Comparison of ENCODE assay signal across 30 cellular contexts in genomic region chr7:97337849-97338248, GRCh38.
"Had no signal": no experiment of that assay in that cellular context is flagged by ENCODE, and none has a peak within 500 bp of the region (broad histone marks: within the 10 kb centered on the region; RNA-seq: fewer than 3 reads in every experiment).

No MANE protein-coding gene starts in this region.

- H3K4me1 ChIP-seq: colonic mucosa had no signal

- H3K36me3 ChIP-seq: adrenal gland, cardiac muscle cell, colonic mucosa had no signal

- H3K9me3 ChIP-seq: adrenal gland, body of pancreas, colonic mucosa had no signal

- H3K4me3 Mint-ChIP-seq: activated CD4-positive, alpha-beta memory T cell treated with anti-CD3 and anti-CD28 coated beads for 36 hours; activated CD4-positive, alpha-beta T cell treated with anti-CD3 and anti-CD28 coated beads for 36 hours; activated CD4-positive, alpha-beta T cell treated with anti-CD3 and anti-CD28 coated beads, Interleukin-2, amount 10 ng/mL, durations not matched to agents 24 days and 14 days; activated CD8-positive, alpha-beta memory T cell treated with anti-CD3 and anti-CD28 coated beads, Interleukin-2, amount 10 ng/mL, durations not matched to agents 7 days and 5 days; activated CD8-positive, alpha-beta T cell treated with anti-CD3 and anti-CD28 coated beads, Interleukin-2, amount 10 ng/mL, durations not matched to agents 7 days and 5 days; activated naive CD4-positive, alpha-beta T cell treated with anti-CD3 and anti-CD28 coated beads for 36 hours; activated naive CD4-positive, alpha-beta T cell treated with anti-CD3 and anti-CD28 coated beads, Interleukin-2, amount 50 U/mL, for 24 hours; activated naive CD8-positive, alpha-beta T cell treated with anti-CD3 and anti-CD28 coated beads for 36 hours; activated naive CD8-positive, alpha-beta T cell treated with anti-CD3 and anti-CD28 coated beads, Interleukin-2, amount 50 U/mL, for 24 hours; activated T-helper 1 cell treated with anti-CD3 and anti-CD28 coated beads, Interleukin-12 subunit alpha, Interleukin-12 subunit beta, Interleukin-2, Interleukin-4 antibody, amounts not matched to agents 30 ng/mL and 10 ng/mL and 1 ng/mL, durations not matched to agents 14 hours and 24 hours and 36 hours had no signal

- H3K9me3 Mint-ChIP-seq: activated CD4-positive, alpha-beta T cell treated with anti-CD3 and anti-CD28 coated beads, Interleukin-2, amount 10 ng/mL, durations not matched to agents 24 days and 14 days; activated naive CD4-positive, alpha-beta T cell treated with anti-CD3 and anti-CD28 coated beads, Interleukin-2, amount 50 U/mL, for 24 hours; activated T-helper 2 cell treated with anti-CD3 and anti-CD28 coated beads, Interferon-gamma antibody, Interleukin-2, Interleukin-4, amounts not matched to agents 10 μg/mL and 5 μg/mL and 100 μg/mL, durations not matched to agents 14 hours and 24 hours and 36 hours had no signal

- H3K4me3 ChIP-seq: adrenal gland, body of pancreas, cardiac muscle cell, colonic mucosa had no signal

- H3K27ac Mint-ChIP-seq: activated CD4-positive, alpha-beta memory T cell treated with anti-CD3 and anti-CD28 coated beads for 36 hours; activated CD4-positive, alpha-beta T cell treated with anti-CD3 and anti-CD28 coated beads for 36 hours; activated CD4-positive, alpha-beta T cell treated with anti-CD3 and anti-CD28 coated beads, Interleukin-2, amount 10 ng/mL, durations not matched to agents 24 days and 14 days; activated CD8-positive, alpha-beta memory T cell treated with anti-CD3 and anti-CD28 coated beads, Interleukin-2, amount 10 ng/mL, durations not matched to agents 7 days and 5 days; activated CD8-positive, alpha-beta T cell treated with anti-CD3 and anti-CD28 coated beads, Interleukin-2, amount 10 ng/mL, durations not matched to agents 7 days and 5 days; activated naive CD4-positive, alpha-beta T cell treated with anti-CD3 and anti-CD28 coated beads for 36 hours; activated naive CD4-positive, alpha-beta T cell treated with anti-CD3 and anti-CD28 coated beads, Interleukin-2, amount 50 U/mL, for 24 hours; activated naive CD8-positive, alpha-beta T cell treated with anti-CD3 and anti-CD28 coated beads for 36 hours; activated naive CD8-positive, alpha-beta T cell treated with anti-CD3 and anti-CD28 coated beads, Interleukin-2, amount 50 U/mL, for 24 hours; activated T-helper 1 cell treated with anti-CD3 and anti-CD28 coated beads, Interleukin-12 subunit alpha, Interleukin-12 subunit beta, Interleukin-2, Interleukin-4 antibody, amounts not matched to agents 30 ng/mL and 10 ng/mL and 1 ng/mL, durations not matched to agents 14 hours and 24 hours and 36 hours; activated T-helper 2 cell treated with anti-CD3 and anti-CD28 coated beads, Interferon-gamma antibody, Interleukin-2, Interleukin-4, amounts not matched to agents 10 μg/mL and 5 μg/mL and 100 μg/mL, durations not matched to agents 14 hours and 24 hours and 36 hours had no signal

- H3K27ac ChIP-seq: adrenal gland, body of pancreas, cardiac muscle cell, colonic mucosa had no signal

- H3K27me3 ChIP-seq: adrenal gland, body of pancreas, cardiac muscle cell, colonic mucosa had no signal

- H3K27me3 Mint-ChIP-seq: activated CD4-positive, alpha-beta memory T cell treated with anti-CD3 and anti-CD28 coated beads for 36 hours; activated CD4-positive, alpha-beta T cell treated with anti-CD3 and anti-CD28 coated beads for 36 hours; activated CD4-positive, alpha-beta T cell treated with anti-CD3 and anti-CD28 coated beads, Interleukin-2, amount 10 ng/mL, durations not matched to agents 24 days and 14 days; activated CD8-positive, alpha-beta memory T cell treated with anti-CD3 and anti-CD28 coated beads, Interleukin-2, amount 10 ng/mL, durations not matched to agents 7 days and 5 days; activated naive CD4-positive, alpha-beta T cell treated with anti-CD3 and anti-CD28 coated beads, Interleukin-2, amount 50 U/mL, for 24 hours; activated naive CD8-positive, alpha-beta T cell treated with anti-CD3 and anti-CD28 coated beads for 36 hours; activated naive CD8-positive, alpha-beta T cell treated with anti-CD3 and anti-CD28 coated beads, Interleukin-2, amount 50 U/mL, for 24 hours had no signal

- DNase-seq: activated CD4-positive, alpha-beta memory T cell treated with anti-CD3 and anti-CD28 coated beads for 36 hours; activated CD4-positive, alpha-beta T cell treated with anti-CD3 and anti-CD28 coated beads for 36 hours; activated CD4-positive, alpha-beta T cell treated with anti-CD3 and anti-CD28 coated beads, Interleukin-2, amount 10 ng/mL, durations not matched to agents 24 days and 14 days; activated CD4-positive, CD25-positive, alpha-beta regulatory T cell; activated CD4-positive, CD25-positive, alpha-beta regulatory T cell treated with anti-CD3 and anti-CD28 coated beads, Interleukin-2, amount 50 U/mL, for 72 hours; activated CD8-positive, alpha-beta memory T cell treated with anti-CD3 and anti-CD28 coated beads, Interleukin-2, amount 10 ng/mL, durations not matched to agents 7 days and 5 days; activated CD8-positive, alpha-beta memory T cell treated with anti-CD3 and anti-CD28 coated beads, Interleukin-2, amount 50 U/mL, for 4 hours; activated CD8-positive, alpha-beta T cell treated with anti-CD3 and anti-CD28 coated beads, Interleukin-2, amount 10 ng/mL, durations not matched to agents 7 days and 5 days; activated effector memory CD4-positive, alpha-beta T cell treated with anti-CD3 and anti-CD28 coated beads, Interleukin-2, amount 50 U/mL, for 16 hours; activated naive CD4-positive, alpha-beta T cell treated with anti-CD3 and anti-CD28 coated beads for 36 hours; activated naive CD8-positive, alpha-beta T cell treated with anti-CD3 and anti-CD28 coated beads for 36 hours; activated naive CD8-positive, alpha-beta T cell treated with anti-CD3 and anti-CD28 coated beads, Interleukin-2, amount 50 U/mL, for 24 hours; activated T-cell treated with anti-CD3 and anti-CD28 coated beads, Interleukin-2, amount 50 U/mL, for 1 hour; activated T-cell treated with anti-CD3 and anti-CD28 coated beads, Interleukin-2, amount 50 U/mL, for 48 hours; adrenal gland; amygdala; aorta; body of pancreas; central memory CD4-positive, alpha-beta T cell; cerebellar nuclear complex; colonic mucosa; effector CD8-positive, alpha-beta T cell; foreskin fibroblast; head of caudate nucleus; T-helper 2 cell had no signal

- H3K36me3 Mint-ChIP-seq: activated CD4-positive, alpha-beta memory T cell treated with anti-CD3 and anti-CD28 coated beads for 36 hours; activated CD8-positive, alpha-beta memory T cell treated with anti-CD3 and anti-CD28 coated beads, Interleukin-2, amount 10 ng/mL, durations not matched to agents 7 days and 5 days; activated naive CD4-positive, alpha-beta T cell treated with anti-CD3 and anti-CD28 coated beads, Interleukin-2, amount 50 U/mL, for 24 hours; activated naive CD8-positive, alpha-beta T cell treated with anti-CD3 and anti-CD28 coated beads for 36 hours had no signal

- H3K4me1 Mint-ChIP-seq: activated CD4-positive, alpha-beta T cell treated with anti-CD3 and anti-CD28 coated beads for 36 hours; activated CD4-positive, alpha-beta T cell treated with anti-CD3 and anti-CD28 coated beads, Interleukin-2, amount 10 ng/mL, durations not matched to agents 24 days and 14 days; activated CD8-positive, alpha-beta memory T cell treated with anti-CD3 and anti-CD28 coated beads, Interleukin-2, amount 10 ng/mL, durations not matched to agents 7 days and 5 days; activated naive CD4-positive, alpha-beta T cell treated with anti-CD3 and anti-CD28 coated beads, Interleukin-2, amount 50 U/mL, for 24 hours; activated naive CD8-positive, alpha-beta T cell treated with anti-CD3 and anti-CD28 coated beads for 36 hours; activated naive CD8-positive, alpha-beta T cell treated with anti-CD3 and anti-CD28 coated beads, Interleukin-2, amount 50 U/mL, for 24 hours had no signal

- ATAC-seq: activated CD4-positive, alpha-beta T cell treated with anti-CD3 and anti-CD28 coated beads for 36 hours; activated CD8-positive, alpha-beta memory T cell treated with anti-CD3 and anti-CD28 coated beads, Interleukin-2, amount 10 ng/mL, durations not matched to agents 7 days and 5 days; activated CD8-positive, alpha-beta T cell treated with anti-CD3 and anti-CD28 coated beads, Interleukin-2, amount 10 ng/mL, durations not matched to agents 7 days and 5 days; activated naive CD8-positive, alpha-beta T cell treated with anti-CD3 and anti-CD28 coated beads, Interleukin-2, amount 50 U/mL, for 24 hours; body of pancreas; esophagus mucosa had no signal
